Comparison of ENCODE assay signal across 9 cellular contexts in genomic region chr2:189798312-189799029, GRCh38. TPM values are rescaled to one million over a fixed set of nuclear protein-coding genes. Genes with fewer than 3 reads are reported as not detected.
A peak's percentile ranks its signal among the peaks of the same experiment; 100 is the strongest.
DNase-seq lines count a peak whose midpoint lies in the region; ATAC-seq and TF ChIP-seq lines count a peak whose summit lies in the region.
"Had no signal": no experiment of that assay in that cellular context is flagged by ENCODE, and none has a peak within 500 bp of the region (broad histone marks: within the 10 kb centered on the region; RNA-seq: fewer than 3 reads in every experiment).

No MANE protein-coding gene starts in this region.

- no peaks in the 10 kb centered on the region for H4K20me1 ChIP-seq in OCI-LY1 (ENCODE audit: insufficient read depth, low read length)
- H4K20me1 ChIP-seq in osteoblast (ENCODE audit: insufficient read depth, low read length) = no peaks in the 10 kb centered on the region

- no peaks in the 10 kb centered on the region for H3F3A ChIP-seq in OCI-LY1 (ENCODE audit: insufficient read depth, low read length)

- H3K27ac ChIP-seq in OCI-LY1 (ENCODE audit: low read depth, low read length, poor library complexity, severe bottlenecking) (no peak overlapping the region), endodermal cell (ENCODE audit: low read depth, low read length) (no peak overlapping the region), osteoblast (ENCODE audit: low read depth, low read length) (no peak overlapping the region)

- H3K4me2 ChIP-seq in OCI-LY1 (ENCODE audit: low read length) (no peak overlapping the region), osteoblast (ENCODE audit: insufficient read depth, low read length) (no peak overlapping the region)

- no peak overlapping the region for H3K27ac Mint-ChIP-seq in endodermal cell
- no peak overlapping the region for H3K27ac Mint-ChIP-seq in activated CD4-positive, alpha-beta memory T cell treated with anti-CD3 and anti-CD28 coated beads, Interleukin-2, amount 10 ng/mL, durations not matched to agents 7 days and 5 days

- peak; percentile 42 for TF ChIP-seq CTCF in AG09309 (IDR thresholded peaks at IDR 0.05; ENCODE audit: control insufficient read depth, insufficient read depth, low read depth, low read length, missing control alignments)
- TF ChIP-seq CTCF in OCI-LY1 (IDR thresholded peaks at IDR 0.05; ENCODE audit: low read length) = peak; percentile 60; the same call in 1 of the 2 replicates
- TF ChIP-seq CTCF in endodermal cell (conservative IDR thresholded peaks at IDR 0.05) = peak; percentile 75
- TF ChIP-seq CTCF in osteoblast (IDR thresholded peaks at IDR 0.05; ENCODE audit: extremely low read depth, low read depth, low read length) = peak; percentile 63

- POLR2A ChIA-PET in activated CD4-positive, alpha-beta memory T cell treated with anti-CD3 and anti-CD28 coated beads, Interleukin-2, amount 10 ng/mL, durations not matched to agents 7 days and 5 days (lab: Charles Lee) = interaction anchor here (0.6 to 1.4 kb wide), 4 partner anchors 9 to 36 kb away, joined by 3 to 4 read pairs (median 4); partner anchors contain the start of genes ORMDL1, OSGEPL1 and PMS1

- no peaks in the 10 kb centered on the region for H3K4me1 Mint-ChIP-seq in endodermal cell
- peaks cover 5% of the 10 kb centered on the region for H3K4me1 Mint-ChIP-seq in activated CD4-positive, alpha-beta memory T cell treated with anti-CD3 and anti-CD28 coated beads, Interleukin-2, amount 10 ng/mL, durations not matched to agents 7 days and 5 days

- H3K9me3 Mint-ChIP-seq in endodermal cell = no peaks in the 10 kb centered on the region
- no peaks in the 10 kb centered on the region for H3K9me3 Mint-ChIP-seq in activated CD4-positive, alpha-beta memory T cell treated with anti-CD3 and anti-CD28 coated beads, Interleukin-2, amount 10 ng/mL, durations not matched to agents 7 days and 5 days

- CTCF ChIA-PET in activated CD4-positive, alpha-beta memory T cell treated with anti-CD3 and anti-CD28 coated beads, Interleukin-2, amount 10 ng/mL, durations not matched to agents 7 days and 5 days (lab: Charles Lee) = interaction anchor here (0.7 to 3.0 kb wide), 15 partner anchors 8 to 474 kb away, joined by 3 to 18 read pairs (median 4); partner anchors contain the start of gene OSGEPL1

- H2AFZ ChIP-seq in OCI-LY1 (ENCODE audit: low read length) (no peak overlapping the region), osteoblast (ENCODE audit: low read length) (no peak overlapping the region)

- H3K4me1 ChIP-seq in OCI-LY1 (ENCODE audit: insufficient read depth, low read length, severe bottlenecking) (no peaks in the 10 kb centered on the region), endodermal cell (ENCODE audit: control insufficient read depth, insufficient read depth, low read length) (no peaks in the 10 kb centered on the region), osteoblast (ENCODE audit: insufficient read depth, low read length) (peaks cover 14% of the 10 kb centered on the region)

- WGBS in endodermal cell (ENCODE audit: insufficient coverage in 1 of 2, insufficient read length in 1 of 2), 2 experiments = 90 to 100% methylated on average over 2 to 4 of the region's 4 CpGs

- H3K9me2 ChIP-seq in OCI-LY1 (ENCODE audit: low read depth, low read length) = no peaks in the 10 kb centered on the region

- no peaks in the 10 kb centered on the region for H3K27me3 Mint-ChIP-seq in endodermal cell (ENCODE audit: insufficient read depth)
- H3K27me3 Mint-ChIP-seq in activated CD4-positive, alpha-beta memory T cell treated with anti-CD3 and anti-CD28 coated beads, Interleukin-2, amount 10 ng/mL, durations not matched to agents 7 days and 5 days = no peaks in the 10 kb centered on the region

- peak; percentile 66 for ATAC-seq in GM18499 (IDR thresholded peaks at IDR 0.05; ENCODE audit: insufficient read depth, unreplicated experiment)
- ATAC-seq in HG03066 (IDR thresholded peaks at IDR 0.05; ENCODE audit: low read depth, unreplicated experiment) = peak; percentile 78

- no peaks in the 10 kb centered on the region for H3K9me3 ChIP-seq in OCI-LY1 (ENCODE audit: low read length)
- H3K9me3 ChIP-seq in endodermal cell (ENCODE audit: control insufficient read depth, low read length) = no peaks in the 10 kb centered on the region
- H3K9me3 ChIP-seq in osteoblast (ENCODE audit: low read depth, low read length) = no peaks in the 10 kb centered on the region

- H3K4me3 ChIP-seq in AG09309 (ENCODE audit: control insufficient read depth, low read depth, low read length) (no peak overlapping the region), OCI-LY1 (ENCODE audit: low read depth, low read length, poor library complexity, severe bottlenecking) (no peak overlapping the region), endodermal cell (ENCODE audit: low read length) (no peak overlapping the region), osteoblast (ENCODE audit: insufficient read depth, low read length) (no peak overlapping the region)

- H3K4me3 Mint-ChIP-seq in endodermal cell = no peak overlapping the region
- no peak overlapping the region for H3K4me3 Mint-ChIP-seq in activated CD4-positive, alpha-beta memory T cell treated with anti-CD3 and anti-CD28 coated beads, Interleukin-2, amount 10 ng/mL, durations not matched to agents 7 days and 5 days

- peaks cover 3% of the 10 kb centered on the region; the same call in 1 of the 2 replicates for H3K79me2 ChIP-seq in OCI-LY1 (ENCODE audit: insufficient read depth, low read length)
- peaks cover 6% of the 10 kb centered on the region for H3K79me2 ChIP-seq in osteoblast (ENCODE audit: insufficient read depth, low read length)

- H3K27me3 ChIP-seq in OCI-LY1 (ENCODE audit: insufficient read depth, low read length) (no peaks in the 10 kb centered on the region), endodermal cell (ENCODE audit: control insufficient read depth, insufficient read depth, low read length, poor library complexity, severe bottlenecking) (no peaks in the 10 kb centered on the region), osteoblast (ENCODE audit: insufficient read depth, low read length) (no peaks in the 10 kb centered on the region)

- DNase-seq in AG09309 (ENCODE audit: low read depth) (peak; percentile 44), endodermal cell (no peak), osteoblast (ENCODE audit: insufficient read length, low spot score, missing footprints) (no peak), mucosa of gallbladder (ENCODE audit: low spot score) (no peak)
- DNase-seq in activated CD4-positive, alpha-beta memory T cell treated with anti-CD3 and anti-CD28 coated beads, Interleukin-2, amount 10 ng/mL, durations not matched to agents 7 days and 5 days = no peak
- DNase-seq: left cardiac atrium had no signal

- peaks cover 80% of the 10 kb centered on the region for H3K36me3 ChIP-seq in OCI-LY1 (ENCODE audit: insufficient read depth, low read length)
- peaks cover 82% of the 10 kb centered on the region for H3K36me3 ChIP-seq in endodermal cell (ENCODE audit: control insufficient read depth, insufficient read depth, low read length)
- peaks cover 36% of the 10 kb centered on the region for H3K36me3 ChIP-seq in osteoblast (ENCODE audit: insufficient read depth, low read length)

- H3K36me3 Mint-ChIP-seq in endodermal cell (ENCODE audit: low read depth) = peaks cover 26% of the 10 kb centered on the region
- peaks cover 27% of the 10 kb centered on the region for H3K36me3 Mint-ChIP-seq in activated CD4-positive, alpha-beta memory T cell treated with anti-CD3 and anti-CD28 coated beads, Interleukin-2, amount 10 ng/mL, durations not matched to agents 7 days and 5 days (ENCODE audit: low read depth)

- no peak overlapping the region for H3K9ac ChIP-seq in OCI-LY1 (ENCODE audit: low read length)
- no peak overlapping the region for H3K9ac ChIP-seq in endodermal cell (ENCODE audit: extremely low read depth, low read length, poor library complexity, severe bottlenecking)

RNA-seq across cellular contexts. Expression of gene PMS1, which starts 14.2 kb away (rescaled TPM):
- total RNA-seq in endodermal cell (10 to 100 TPM; 51.9 to 61.5 TPM), osteoblast (29.3 and 30.6 TPM in 2 replicates), mucosa of gallbladder (19.6 TPM)
- polyA plus RNA-seq in endodermal cell (2013, experiment 1 of 2) = 36.8 TPM
- polyA plus RNA-seq in endodermal cell (2013, experiment 2 of 2) = 38.1 TPM
- 10 to 100 TPM; 24.6 to 26.4 TPM for total RNA-seq in activated CD4-positive, alpha-beta memory T cell treated with anti-CD3 and anti-CD28 coated beads, Interleukin-2, amount 10 ng/mL, durations not matched to agents 7 days and 5 days

RNA-seq across cellular contexts. Expression of gene ORMDL1, which starts 14.3 kb away (rescaled TPM):
- total RNA-seq in endodermal cell (10 to 100 TPM; 51.2 to 53.0 TPM), osteoblast (42.3 and 46.3 TPM in 2 replicates), mucosa of gallbladder (41.1 TPM)
- polyA plus RNA-seq in endodermal cell (2013, experiment 1 of 2) = 77.3 TPM
- polyA plus RNA-seq in endodermal cell (2013, experiment 2 of 2) = 71.0 TPM
- 10 to 100 TPM; 87.4 to 89.4 TPM for total RNA-seq in activated CD4-positive, alpha-beta memory T cell treated with anti-CD3 and anti-CD28 coated beads, Interleukin-2, amount 10 ng/mL, durations not matched to agents 7 days and 5 days

RNA-seq across cellular contexts. Expression of gene OSGEPL1, which starts 35.9 kb away (rescaled TPM):
- total RNA-seq in endodermal cell (10 to 100 TPM in 1 of 2 donors, 1 to 10 TPM in 1; 9.7 to 16.1 TPM), osteoblast (7.2 and 9.4 TPM in 2 replicates), mucosa of gallbladder (6.3 TPM)
- polyA plus RNA-seq in endodermal cell (2013, experiment 1 of 2) = 25.7 TPM
- 21.2 TPM for polyA plus RNA-seq in endodermal cell (2013, experiment 2 of 2)
- 1 to 10 TPM; 8.0 TPM for total RNA-seq in activated CD4-positive, alpha-beta memory T cell treated with anti-CD3 and anti-CD28 coated beads, Interleukin-2, amount 10 ng/mL, durations not matched to agents 7 days and 5 days
